8 cellular contexts compared by ENCODE assay signal in genomic region chr17:82065193-82065637, GRCh38. TPM values are rescaled to one million over a fixed set of nuclear protein-coding genes. Genes with fewer than 3 reads are reported as not detected.
A peak's percentile ranks its signal among the peaks of the same experiment; 100 is the strongest.
DNase-seq lines count a peak whose midpoint lies in the region; ATAC-seq and TF ChIP-seq lines count a peak whose summit lies in the region.

No MANE protein-coding gene starts in this region.

- H3K9me3 ChIP-seq in BLaER1 treated with 17β-estradiol and CSF1 and Interleukin-3, amounts not matched to agents 10 nM and 100 nM (replicated peaks in 1 of 11): no peaks in the 10 kb centered on the region
- no peaks in the 10 kb centered on the region for H3K9me3 ChIP-seq in Panc1 (ENCODE audit: control insufficient read depth, insufficient read depth, low read depth, low read length)
- no peaks in the 10 kb centered on the region for H3K9me3 ChIP-seq in mucosa of descending colon

- peak overlapping the region; percentile 90 to 96 (median 94) for H3K27ac ChIP-seq in BLaER1 treated with 17β-estradiol and CSF1 and Interleukin-3, amounts not matched to agents 10 nM and 100 nM
- H3K27ac ChIP-seq in Panc1 (ENCODE audit: low read length) (peak overlapping the region; percentile 90), coronary artery (peak overlapping the region; percentile 50 to 86)

- in situ Hi-C loops in Panc1 (cut with HindIII; ENCODE audit: low pct_unique_long_range_greater_than_20kb, low sequenced_read_pairs): no loop called here

- CTCF ChIA-PET in Panc1 (lab: Charles Lee): no interaction called here

- peak overlapping the region; percentile 94 to 99 (median 97) for H3K9ac ChIP-seq in BLaER1 treated with 17β-estradiol and CSF1 and Interleukin-3, amounts not matched to agents 10 nM and 100 nM

- peak overlapping the region; percentile 84 to 99 (median 98) for H3K4me3 ChIP-seq in BLaER1 treated with 17β-estradiol and CSF1 and Interleukin-3, amounts not matched to agents 10 nM and 100 nM
- H3K4me3 ChIP-seq in Panc1 (ENCODE audit: low read depth in 2 of 2, low read length in 2 of 2): peak overlapping the region; percentile 77 to 88
- peak overlapping the region; percentile 87 for H3K4me3 ChIP-seq in coronary artery
- H3K4me3 ChIP-seq in mucosa of descending colon: peak overlapping the region; percentile 59

- BruUV-seq in Panc1 (replicated peaks; lab: Mats Ljungman, UMichigan): no TSS peak

- no peak for TF ChIP-seq CTCF in Panc1 (IDR thresholded peaks at IDR 0.05)
- TF ChIP-seq CTCF in coronary artery (IDR thresholded peaks at IDR 0.05): no peak
- TF ChIP-seq CTCF in mucosa of descending colon (IDR thresholded peaks at IDR 0.05): no peak

- H3K4me2 ChIP-seq in BLaER1 treated with 17β-estradiol and CSF1 and Interleukin-3, amounts not matched to agents 10 nM and 100 nM: peak overlapping the region; percentile 92 to 100 (median 98)

- no peaks in the 10 kb centered on the region for H3K27me3 ChIP-seq in BLaER1 treated with 17β-estradiol and CSF1 and Interleukin-3, amounts not matched to agents 10 nM and 100 nM
- H3K27me3 ChIP-seq in Panc1 (ENCODE audit: control insufficient read depth, insufficient read depth, low read length): no peaks in the 10 kb centered on the region

- ATAC-seq in GM21360 (IDR thresholded peaks at IDR 0.05; ENCODE audit: unreplicated experiment) (peak; percentile 38), Panc1 (peak; percentile 32), mucosa of descending colon (peak; percentile 27), HG03045 (IDR thresholded peaks at IDR 0.05; ENCODE audit: unreplicated experiment) (no peak), GM21381 (IDR thresholded peaks at IDR 0.05; ENCODE audit: unreplicated experiment) (no peak)

- peaks cover 37 to 44% (median 40%) of the 10 kb centered on the region in 11 experiments for H3K36me3 ChIP-seq in BLaER1 treated with 17β-estradiol and CSF1 and Interleukin-3, amounts not matched to agents 10 nM and 100 nM
- H3K36me3 ChIP-seq in Panc1 (ENCODE audit: control insufficient read depth, insufficient read depth, low read length) (peaks cover 3% of the 10 kb centered on the region; the same call in 1 of the 2 replicates), mucosa of descending colon (ENCODE audit: low read depth) (no peaks in the 10 kb centered on the region)

- POLR2A ChIA-PET in Panc1 (lab: Charles Lee): no interaction called here

- H4K20me1 ChIP-seq in BLaER1 treated with 17β-estradiol and CSF1 and Interleukin-3, amounts not matched to agents 10 nM and 100 nM: peaks cover 0 to 49% (median 43%) of the 10 kb centered on the region in 11 experiments; a peak in 18 of 22 replicates

- peaks cover 27 to 42% (median 36%) of the 10 kb centered on the region in 10 experiments for H3K4me1 ChIP-seq in BLaER1 treated with 17β-estradiol and CSF1 and Interleukin-3, amounts not matched to agents 10 nM and 100 nM
- H3K4me1 ChIP-seq in Panc1 (ENCODE audit: control insufficient read depth, insufficient read depth, low read length): peaks cover 17% of the 10 kb centered on the region
- H3K4me1 ChIP-seq in mucosa of descending colon (ENCODE audit: low read depth): peaks cover 16% of the 10 kb centered on the region

- no peak for DNase-seq in Panc1 (ENCODE audit: low read depth, low spot score)
- no peak for DNase-seq in coronary artery (ENCODE audit: low spot score)
- peak in 1 of 3 donors; percentile 55 for DNase-seq in mucosa of descending colon
- no peak for DNase-seq in NCI-H446 treated with DMSO at 0.1 percent for 48 hours (lab: John Stamatoyannopoulos, UW)

- intact Hi-C loops in Panc1 (cut with micrococcal nuclease; ENCODE audit: unreplicated experiment) (no loop called here), mucosa of descending colon (cut with DNase I, micrococcal nuclease) (no loop called here)

RNA-seq across cellular contexts. Expression of gene DUS1L, which starts 0.4 kb away (rescaled TPM):
- total RNA-seq in Panc1 (2021; ENCODE audit: unreplicated experiment) (115 TPM), mucosa of descending colon (100 to 1,000 TPM in 2 of 3 donors, 10 to 100 TPM in 1; 99.8 to 143 (median 138) TPM)
- polyA plus RNA-seq in Panc1 (2012; ENCODE audit: insufficient read length): 157 TPM

RNA-seq across cellular contexts. Expression of gene GPS1, which starts 13.5 kb away (rescaled TPM):
- total RNA-seq in Panc1 (2021; ENCODE audit: unreplicated experiment) (175 TPM), mucosa of descending colon (10 to 100 TPM; 73.6 to 81.6 (median 80.4) TPM)
- 263 TPM for polyA plus RNA-seq in Panc1 (2012; ENCODE audit: insufficient read length)

RNA-seq across cellular contexts. Expression of gene RFNG, which starts 13.6 kb away (rescaled TPM):
- total RNA-seq in Panc1 (2021; ENCODE audit: unreplicated experiment) (43.4 TPM), mucosa of descending colon (10 to 100 TPM; 30.7 to 37.9 (median 30.9) TPM)
- polyA plus RNA-seq in Panc1 (2012; ENCODE audit: insufficient read length): 54.6 TPM

RNA-seq across cellular contexts. Expression of gene DCXR, which starts 27.7 kb away (rescaled TPM):
- 128 TPM for total RNA-seq in Panc1 (2021; ENCODE audit: unreplicated experiment)
- 148 TPM for polyA plus RNA-seq in Panc1 (2012; ENCODE audit: insufficient read length)
- total RNA-seq in mucosa of descending colon: 100 to 1,000 TPM in 2 of 3 donors, 10 to 100 TPM in 1; 84.9 to 151 (median 124) TPM

RNA-seq across cellular contexts. Expression of gene FASN, which starts 32.8 kb away (rescaled TPM):
- total RNA-seq in Panc1 (2021; ENCODE audit: unreplicated experiment) (956 TPM), mucosa of descending colon (100 to 1,000 TPM in 2 of 3 donors, 10 to 100 TPM in 1; 87.2 to 115 (median 102) TPM)
- 789 TPM for polyA plus RNA-seq in Panc1 (2012; ENCODE audit: insufficient read length)

Comparison
In these comparisons a context has a peak if more than half of its experiments do, and no peak if none do; other contexts are left out.
1. ATAC-seq: peak in GM21360 (single experiment), Panc1 (single experiment) and mucosa of descending colon (single experiment); none in HG03045 (single experiment) and GM21381 (single experiment).
2. Peak in every context shown above with its lines, with median percentiles within 50 percentile points of each other: H3K27ac ChIP-seq and H3K4me3 ChIP-seq.